30 cellular contexts compared by ENCODE assay signal in genomic region chr13:23534090-23534489, GRCh38. TPM values are rescaled to one million over a fixed set of nuclear protein-coding genes. Genes with fewer than 3 reads are reported as not detected.
"Had no signal": no experiment of that assay in that cellular context is flagged by ENCODE, and none has a peak within 500 bp of the region (broad histone marks: within the 10 kb centered on the region; RNA-seq: fewer than 3 reads in every experiment).

No MANE protein-coding gene starts in this region.

- H3K79me2 ChIP-seq: parathyroid adenoma had no signal

- H3K36me3 ChIP-seq: ovary, spleen, suprapubic skin, tibial artery, transverse colon, upper lobe of left lung, vagina had no signal

- H3K4me2 ChIP-seq: neural progenitor cell, smooth muscle cell had no signal

- H3K27me3 ChIP-seq: neural progenitor cell, ovary, spleen, suprapubic skin, testis, tibial artery, transverse colon, upper lobe of left lung, vagina had no signal

- FAIRE-seq: urothelium cell line had no signal

- H3K27ac ChIP-seq: neural progenitor cell, ovary, parathyroid adenoma, psoas muscle, skin epidermis, spleen, suprapubic skin, testis, tibial artery, transverse colon, upper lobe of left lung, vagina had no signal

- DNase-seq: naive B cell; naive thymus-derived CD8-positive, alpha-beta T cell; occipital lobe; ovary; posterior cingulate gyrus; psoas muscle; right cardiac atrium; spleen; stimulated activated CD4-positive, alpha-beta T cell treated with anti-CD3 and anti-CD28 coated beads, Interleukin-12 subunit alpha, Interleukin-12 subunit beta, amount 100 ng/mL, for 4 hours; stimulated activated CD4-positive, alpha-beta T cell treated with anti-CD3 and anti-CD28 coated beads, Interleukin-1b, Interleukin-23, amount 100 ng/mL, for 48 hours; stimulated activated CD4-positive, alpha-beta T cell treated with anti-CD3 and anti-CD28 coated beads, Interleukin-4, amount 100 ng/mL, for 1 hour; stimulated activated CD4-positive, alpha-beta T cell treated with anti-CD3 and anti-CD28 coated beads, Interleukin-4, amount 100 ng/mL, for 4 hours; stimulated activated CD8-positive, alpha-beta memory T cell treated with anti-CD3 and anti-CD28 coated beads, Interleukin-4, amount 100 ng/mL, for 48 hours; stimulated activated naive CD4-positive, alpha-beta T cell; stimulated activated naive CD8-positive, alpha-beta T cell treated with anti-CD3 and anti-CD28 coated beads, Interleukin-15, amount 100 ng/mL, for 72 hours; stimulated activated naive CD8-positive, alpha-beta T cell treated with anti-CD3 and anti-CD28 coated beads, Interleukin-15, Interleukin-2, amounts not matched to agents 100 U/mL and 50 U/mL, for 24 hours; substantia nigra; testis; tibial artery; transverse colon; upper lobe of left lung had no signal

- H3K9ac ChIP-seq: neural progenitor cell, parathyroid adenoma had no signal

- H2AFZ ChIP-seq: neural progenitor cell, parathyroid adenoma had no signal

- H3K4me1 ChIP-seq: neural progenitor cell, parathyroid adenoma, psoas muscle, spleen, testis, tibial artery, transverse colon, vagina had no signal

- H3K9me3 ChIP-seq: ovary, psoas muscle, suprapubic skin, testis, tibial artery, transverse colon, upper lobe of left lung, vagina had no signal

- H3K4me3 ChIP-seq: neural progenitor cell, ovary, psoas muscle, skin epidermis, smooth muscle cell, spleen, suprapubic skin, testis, tibial artery, transverse colon, upper lobe of left lung, vagina had no signal

- ATAC-seq: naive thymus-derived CD8-positive, alpha-beta T cell; psoas muscle; right cardiac atrium; sciatic nerve; stimulated activated memory B cell treated with anti-CD40 and anti-IgM and Interleukin-4, amounts not matched to agents 10 μg/mL and 1 μg/mL and 100 μg/mL, for 72 hours; stimulated activated naive CD8-positive, alpha-beta T cell treated with anti-CD3 and anti-CD28 coated beads, Interleukin-15, amount 100 ng/mL, for 72 hours; stimulated activated naive CD8-positive, alpha-beta T cell treated with anti-CD3 and anti-CD28 coated beads, Interleukin-15, Interleukin-2, amounts not matched to agents 100 U/mL and 50 U/mL, for 24 hours had no signal

RNA-seq across cellular contexts. Expression of gene TNFRSF19, which starts 36.1 kb away (rescaled TPM):
- polyA plus RNA-seq: naive thymus-derived CD8-positive, alpha-beta T cell had no signal
